1 cellular context compared by ENCODE assay signal in the genomic region with DNA sequence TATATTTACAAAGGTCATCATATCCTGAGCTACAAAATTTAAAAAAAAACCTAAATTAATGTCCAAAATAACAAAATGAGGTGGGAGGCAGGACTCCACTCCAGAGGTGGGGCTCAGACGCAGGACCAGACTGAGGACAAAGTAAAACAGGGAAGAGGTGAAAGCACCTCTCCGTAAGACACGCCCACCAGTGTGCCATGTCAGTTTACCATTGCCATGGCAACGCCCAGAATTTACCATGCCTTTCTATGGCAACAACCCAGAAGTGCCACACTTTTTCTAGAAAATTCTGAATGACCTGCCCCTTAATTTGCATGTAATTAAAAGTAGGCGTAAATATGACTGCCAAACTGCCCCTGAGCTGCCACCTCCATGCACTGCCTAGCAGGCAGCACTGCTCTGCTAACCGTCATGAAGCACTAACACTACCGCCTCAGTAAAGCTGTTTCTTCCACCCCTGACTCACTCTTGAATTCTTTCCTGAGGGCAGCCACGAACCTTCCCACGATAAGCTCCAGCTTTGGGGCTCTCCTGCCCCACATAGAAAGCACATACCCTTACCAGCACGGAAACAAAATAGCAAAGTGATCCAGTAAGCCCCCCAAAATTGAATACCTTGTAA.
TF ChIP-seq lines count a peak whose summit lies in the region.

No MANE protein-coding gene starts in this region.

TF ChIP-seq in WTC11, 78 proteins besides CTCF, POLR2A, EP300 and RAD21 (continued from another document):
- TF ChIP-seq, protein P1, sequence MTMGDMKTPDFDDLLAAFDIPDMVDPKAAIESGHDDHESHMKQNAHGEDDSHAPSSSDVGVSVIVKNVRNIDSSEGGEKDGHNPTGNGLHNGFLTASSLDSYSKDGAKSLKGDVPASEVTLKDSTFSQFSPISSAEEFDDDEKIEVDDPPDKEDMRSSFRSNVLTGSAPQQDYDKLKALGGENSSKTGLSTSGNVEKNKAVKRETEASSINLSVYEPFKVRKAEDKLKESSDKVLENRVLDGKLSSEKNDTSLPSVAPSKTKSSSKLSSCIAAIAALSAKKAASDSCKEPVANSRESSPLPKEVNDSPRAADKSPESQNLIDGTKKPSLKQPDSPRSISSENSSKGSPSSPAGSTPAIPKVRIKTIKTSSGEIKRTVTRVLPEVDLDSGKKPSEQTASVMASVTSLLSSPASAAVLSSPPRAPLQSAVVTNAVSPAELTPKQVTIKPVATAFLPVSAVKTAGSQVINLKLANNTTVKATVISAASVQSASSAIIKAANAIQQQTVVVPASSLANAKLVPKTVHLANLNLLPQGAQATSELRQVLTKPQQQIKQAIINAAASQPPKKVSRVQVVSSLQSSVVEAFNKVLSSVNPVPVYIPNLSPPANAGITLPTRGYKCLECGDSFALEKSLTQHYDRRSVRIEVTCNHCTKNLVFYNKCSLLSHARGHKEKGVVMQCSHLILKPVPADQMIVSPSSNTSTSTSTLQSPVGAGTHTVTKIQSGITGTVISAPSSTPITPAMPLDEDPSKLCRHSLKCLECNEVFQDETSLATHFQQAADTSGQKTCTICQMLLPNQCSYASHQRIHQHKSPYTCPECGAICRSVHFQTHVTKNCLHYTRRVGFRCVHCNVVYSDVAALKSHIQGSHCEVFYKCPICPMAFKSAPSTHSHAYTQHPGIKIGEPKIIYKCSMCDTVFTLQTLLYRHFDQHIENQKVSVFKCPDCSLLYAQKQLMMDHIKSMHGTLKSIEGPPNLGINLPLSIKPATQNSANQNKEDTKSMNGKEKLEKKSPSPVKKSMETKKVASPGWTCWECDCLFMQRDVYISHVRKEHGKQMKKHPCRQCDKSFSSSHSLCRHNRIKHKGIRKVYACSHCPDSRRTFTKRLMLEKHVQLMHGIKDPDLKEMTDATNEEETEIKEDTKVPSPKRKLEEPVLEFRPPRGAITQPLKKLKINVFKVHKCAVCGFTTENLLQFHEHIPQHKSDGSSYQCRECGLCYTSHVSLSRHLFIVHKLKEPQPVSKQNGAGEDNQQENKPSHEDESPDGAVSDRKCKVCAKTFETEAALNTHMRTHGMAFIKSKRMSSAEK (CRISPR knock-in tag; IDR thresholded peaks at IDR 0.05; ENCODE audit: borderline replicate concordance) = no peak
- TF ChIP-seq, protein P2, sequence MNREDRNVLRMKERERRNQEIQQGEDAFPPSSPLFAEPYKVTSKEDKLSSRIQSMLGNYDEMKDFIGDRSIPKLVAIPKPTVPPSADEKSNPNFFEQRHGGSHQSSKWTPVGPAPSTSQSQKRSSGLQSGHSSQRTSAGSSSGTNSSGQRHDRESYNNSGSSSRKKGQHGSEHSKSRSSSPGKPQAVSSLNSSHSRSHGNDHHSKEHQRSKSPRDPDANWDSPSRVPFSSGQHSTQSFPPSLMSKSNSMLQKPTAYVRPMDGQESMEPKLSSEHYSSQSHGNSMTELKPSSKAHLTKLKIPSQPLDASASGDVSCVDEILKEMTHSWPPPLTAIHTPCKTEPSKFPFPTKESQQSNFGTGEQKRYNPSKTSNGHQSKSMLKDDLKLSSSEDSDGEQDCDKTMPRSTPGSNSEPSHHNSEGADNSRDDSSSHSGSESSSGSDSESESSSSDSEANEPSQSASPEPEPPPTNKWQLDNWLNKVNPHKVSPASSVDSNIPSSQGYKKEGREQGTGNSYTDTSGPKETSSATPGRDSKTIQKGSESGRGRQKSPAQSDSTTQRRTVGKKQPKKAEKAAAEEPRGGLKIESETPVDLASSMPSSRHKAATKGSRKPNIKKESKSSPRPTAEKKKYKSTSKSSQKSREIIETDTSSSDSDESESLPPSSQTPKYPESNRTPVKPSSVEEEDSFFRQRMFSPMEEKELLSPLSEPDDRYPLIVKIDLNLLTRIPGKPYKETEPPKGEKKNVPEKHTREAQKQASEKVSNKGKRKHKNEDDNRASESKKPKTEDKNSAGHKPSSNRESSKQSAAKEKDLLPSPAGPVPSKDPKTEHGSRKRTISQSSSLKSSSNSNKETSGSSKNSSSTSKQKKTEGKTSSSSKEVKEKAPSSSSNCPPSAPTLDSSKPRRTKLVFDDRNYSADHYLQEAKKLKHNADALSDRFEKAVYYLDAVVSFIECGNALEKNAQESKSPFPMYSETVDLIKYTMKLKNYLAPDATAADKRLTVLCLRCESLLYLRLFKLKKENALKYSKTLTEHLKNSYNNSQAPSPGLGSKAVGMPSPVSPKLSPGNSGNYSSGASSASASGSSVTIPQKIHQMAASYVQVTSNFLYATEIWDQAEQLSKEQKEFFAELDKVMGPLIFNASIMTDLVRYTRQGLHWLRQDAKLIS (CRISPR knock-in tag; IDR thresholded peaks at IDR 0.05; ENCODE audit: borderline replicate concordance) = no peak
